Comparison of ENCODE assay signal across 1 cellular context in the genomic region with DNA sequence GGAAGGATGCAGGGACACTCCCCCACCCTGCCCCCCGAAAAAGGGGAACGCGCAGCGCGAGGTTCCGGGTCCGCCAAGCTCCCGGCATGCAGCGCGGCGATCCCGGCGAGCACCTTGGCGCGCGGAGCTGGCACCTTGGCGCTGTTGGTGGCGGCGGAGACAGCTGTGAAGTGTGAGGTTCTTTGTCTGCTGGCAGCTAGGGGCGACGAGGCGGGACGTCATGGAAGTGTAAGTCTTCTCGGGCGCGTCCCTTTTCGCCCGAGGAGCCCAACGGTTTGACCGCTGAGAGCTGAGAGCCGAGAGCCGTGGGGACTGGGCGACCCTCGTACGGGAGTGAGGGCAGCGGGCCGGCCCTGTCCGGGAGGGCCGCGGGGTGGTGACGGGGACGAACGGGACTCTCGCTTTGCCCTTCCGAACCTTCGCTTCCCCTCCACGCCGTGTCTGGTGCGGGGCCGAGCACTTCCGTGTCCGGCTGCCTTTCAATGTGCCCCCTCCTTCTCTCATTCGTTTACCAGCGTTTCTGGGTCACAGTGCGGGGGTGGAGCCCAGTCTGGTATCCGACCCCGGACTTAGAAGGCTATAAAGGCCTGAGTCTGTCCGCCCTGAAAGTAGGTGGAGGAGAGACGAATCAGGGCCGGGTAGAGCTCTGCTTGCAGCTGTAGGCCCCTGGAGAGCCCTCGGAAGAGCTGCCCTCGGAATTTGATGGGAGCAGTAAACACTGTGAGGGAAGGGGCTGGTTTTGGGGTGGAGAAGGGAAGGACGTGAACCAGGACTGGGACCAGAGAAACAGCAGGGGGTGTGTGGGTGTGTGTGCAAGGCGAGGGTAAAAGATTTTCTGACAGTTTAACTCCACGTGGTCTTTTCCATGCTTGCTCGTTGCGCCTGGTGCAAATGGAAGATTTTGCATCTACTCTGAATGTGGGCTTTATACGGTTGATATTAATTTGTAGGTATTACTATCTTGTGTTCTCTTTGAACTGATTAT.
TF ChIP-seq lines count a peak whose summit lies in the region.

A gene (plus strand): TSS at position 105 of the 985 bp plus-strand sequence. CDS start 116 bp downstream, at position 221.

TF ChIP-seq in K562, 482 proteins besides CTCF, POLR2A, EP300 and RAD21 (continued from another document and continues in another):
- TF ChIP-seq, protein P1, sequence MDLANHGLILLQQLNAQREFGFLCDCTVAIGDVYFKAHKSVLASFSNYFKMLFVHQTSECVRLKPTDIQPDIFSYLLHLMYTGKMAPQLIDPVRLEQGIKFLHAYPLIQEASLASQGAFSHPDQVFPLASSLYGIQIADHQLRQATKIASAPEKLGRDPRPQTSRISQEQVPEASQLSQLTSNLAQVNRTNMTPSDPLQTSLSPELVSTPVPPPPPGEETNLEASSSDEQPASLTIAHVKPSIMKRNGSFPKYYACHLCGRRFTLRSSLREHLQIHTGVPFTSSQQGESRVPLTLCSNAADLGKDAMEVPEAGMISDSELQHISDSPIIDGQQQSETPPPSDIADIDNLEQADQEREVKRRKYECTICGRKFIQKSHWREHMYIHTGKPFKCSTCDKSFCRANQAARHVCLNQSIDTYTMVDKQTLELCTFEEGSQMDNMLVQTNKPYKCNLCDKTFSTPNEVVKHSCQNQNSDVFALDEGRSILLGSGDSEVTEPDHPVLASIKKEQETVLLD (IDR thresholded peaks at IDR 0.05): peak; percentile 33; the same call in 1 of the 2 replicates
- TF ChIP-seq, protein P2, sequence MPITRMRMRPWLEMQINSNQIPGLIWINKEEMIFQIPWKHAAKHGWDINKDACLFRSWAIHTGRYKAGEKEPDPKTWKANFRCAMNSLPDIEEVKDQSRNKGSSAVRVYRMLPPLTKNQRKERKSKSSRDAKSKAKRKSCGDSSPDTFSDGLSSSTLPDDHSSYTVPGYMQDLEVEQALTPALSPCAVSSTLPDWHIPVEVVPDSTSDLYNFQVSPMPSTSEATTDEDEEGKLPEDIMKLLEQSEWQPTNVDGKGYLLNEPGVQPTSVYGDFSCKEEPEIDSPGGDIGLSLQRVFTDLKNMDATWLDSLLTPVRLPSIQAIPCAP (CRISPR knock-in tag; IDR thresholded peaks at IDR 0.05; ENCODE audit: borderline replicate concordance): 0 out of 2 replicates have a peak, but pooled peaks have one; percentile 44
- TF ChIP-seq TEAD2 (tag; IDR thresholded peaks at IDR 0.05) (no peak; the same call in 1 of the 2 replicates), RUNX1 (IDR thresholded peaks at IDR 0.05; ENCODE audit: low read depth) (no peak), ZNF644 (tag; IDR thresholded peaks at IDR 0.05; ENCODE audit: low read depth) (no peak; the same call in 1 of the 2 replicates), MAFF (IDR thresholded peaks at IDR 0.05; ENCODE audit: low read length) (no peak), ZKSCAN8 (CRISPR knock-in tag; IDR thresholded peaks at IDR 0.05) (no peak), GATA2 (CRISPR knock-in tag; IDR thresholded peaks at IDR 0.05) (no peak), MBD2 (IDR thresholded peaks at IDR 0.05; ENCODE audit: borderline replicate concordance, low read depth) (peak; percentile 56; the same call in 1 of the 2 replicates), OTX1 (CRISPR knock-in tag; IDR thresholded peaks at IDR 0.05) (0 out of 2 replicates have a peak, but pooled peaks have one; percentile 12), E2F3 (CRISPR knock-in tag; IDR thresholded peaks at IDR 0.05) (peak; percentile 88), YY1 (IDR thresholded peaks at IDR 0.05; ENCODE audit: borderline replicate concordance in 1 of 3, control insufficient read depth in 1 of 3, extremely low read depth in 1 of 3, insufficient read depth in 3 of 3, insufficient read length in 1 of 3, insufficient replicate concordance in 2 of 3, low read depth in 1 of 3, low read length in 2 of 3) (peak in 1 of 3 experiments; percentile 44), HMGN3 (IDR thresholded peaks at IDR 0.05; ENCODE audit: borderline replicate concordance, extremely low read depth, insufficient read length, low read depth, low read length) (no peak), KAT7 (CRISPR knock-in tag; IDR thresholded peaks at IDR 0.05; ENCODE audit: borderline replicate concordance) (0 out of 2 replicates have a peak, but pooled peaks have one; percentile 62), CBX5 (IDR thresholded peaks at IDR 0.05; ENCODE audit: borderline replicate concordance, low read depth) (no peak), ZZZ3 (IDR thresholded peaks at IDR 0.05) (no peak), ETV6 (IDR thresholded peaks at IDR 0.05; ENCODE audit: borderline replicate concordance in 1 of 2, low read depth in 2 of 2, low read length in 1 of 2) (peak in 1 of 2 experiments; percentile 32; a peak in 1 of 4 replicates), ETV6 (CRISPR knock-in tag; IDR thresholded peaks at IDR 0.05; ENCODE audit: borderline replicate concordance) (no peak)
- TF ChIP-seq, protein P3, sequence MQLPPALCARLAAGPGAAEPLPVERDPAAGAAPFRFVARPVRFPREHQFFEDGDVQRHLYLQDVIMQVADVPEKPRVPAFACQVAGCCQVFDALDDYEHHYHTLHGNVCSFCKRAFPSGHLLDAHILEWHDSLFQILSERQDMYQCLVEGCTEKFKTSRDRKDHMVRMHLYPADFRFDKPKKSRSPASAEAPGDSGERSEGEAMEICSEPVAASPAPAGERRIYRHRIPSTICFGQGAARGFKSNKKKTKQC (CRISPR knock-in tag; IDR thresholded peaks at IDR 0.05): peak; percentile 86
- TF ChIP-seq, protein P4, sequence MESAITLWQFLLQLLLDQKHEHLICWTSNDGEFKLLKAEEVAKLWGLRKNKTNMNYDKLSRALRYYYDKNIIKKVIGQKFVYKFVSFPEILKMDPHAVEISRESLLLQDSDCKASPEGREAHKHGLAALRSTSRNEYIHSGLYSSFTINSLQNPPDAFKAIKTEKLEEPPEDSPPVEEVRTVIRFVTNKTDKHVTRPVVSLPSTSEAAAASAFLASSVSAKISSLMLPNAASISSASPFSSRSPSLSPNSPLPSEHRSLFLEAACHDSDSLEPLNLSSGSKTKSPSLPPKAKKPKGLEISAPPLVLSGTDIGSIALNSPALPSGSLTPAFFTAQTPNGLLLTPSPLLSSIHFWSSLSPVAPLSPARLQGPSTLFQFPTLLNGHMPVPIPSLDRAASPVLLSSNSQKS (CRISPR knock-in tag; IDR thresholded peaks at IDR 0.05): no peak
- TF ChIP-seq, protein P5, sequence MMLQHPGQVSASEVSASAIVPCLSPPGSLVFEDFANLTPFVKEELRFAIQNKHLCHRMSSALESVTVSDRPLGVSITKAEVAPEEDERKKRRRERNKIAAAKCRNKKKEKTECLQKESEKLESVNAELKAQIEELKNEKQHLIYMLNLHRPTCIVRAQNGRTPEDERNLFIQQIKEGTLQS (IDR thresholded peaks at IDR 0.05): no peak
- TF ChIP-seq, protein P5 (CRISPR knock-in tag; conservative IDR thresholded peaks at IDR 0.05): 0 out of 2 replicates have a peak, but pooled peaks have one; percentile 43
- TF ChIP-seq, protein P6, sequence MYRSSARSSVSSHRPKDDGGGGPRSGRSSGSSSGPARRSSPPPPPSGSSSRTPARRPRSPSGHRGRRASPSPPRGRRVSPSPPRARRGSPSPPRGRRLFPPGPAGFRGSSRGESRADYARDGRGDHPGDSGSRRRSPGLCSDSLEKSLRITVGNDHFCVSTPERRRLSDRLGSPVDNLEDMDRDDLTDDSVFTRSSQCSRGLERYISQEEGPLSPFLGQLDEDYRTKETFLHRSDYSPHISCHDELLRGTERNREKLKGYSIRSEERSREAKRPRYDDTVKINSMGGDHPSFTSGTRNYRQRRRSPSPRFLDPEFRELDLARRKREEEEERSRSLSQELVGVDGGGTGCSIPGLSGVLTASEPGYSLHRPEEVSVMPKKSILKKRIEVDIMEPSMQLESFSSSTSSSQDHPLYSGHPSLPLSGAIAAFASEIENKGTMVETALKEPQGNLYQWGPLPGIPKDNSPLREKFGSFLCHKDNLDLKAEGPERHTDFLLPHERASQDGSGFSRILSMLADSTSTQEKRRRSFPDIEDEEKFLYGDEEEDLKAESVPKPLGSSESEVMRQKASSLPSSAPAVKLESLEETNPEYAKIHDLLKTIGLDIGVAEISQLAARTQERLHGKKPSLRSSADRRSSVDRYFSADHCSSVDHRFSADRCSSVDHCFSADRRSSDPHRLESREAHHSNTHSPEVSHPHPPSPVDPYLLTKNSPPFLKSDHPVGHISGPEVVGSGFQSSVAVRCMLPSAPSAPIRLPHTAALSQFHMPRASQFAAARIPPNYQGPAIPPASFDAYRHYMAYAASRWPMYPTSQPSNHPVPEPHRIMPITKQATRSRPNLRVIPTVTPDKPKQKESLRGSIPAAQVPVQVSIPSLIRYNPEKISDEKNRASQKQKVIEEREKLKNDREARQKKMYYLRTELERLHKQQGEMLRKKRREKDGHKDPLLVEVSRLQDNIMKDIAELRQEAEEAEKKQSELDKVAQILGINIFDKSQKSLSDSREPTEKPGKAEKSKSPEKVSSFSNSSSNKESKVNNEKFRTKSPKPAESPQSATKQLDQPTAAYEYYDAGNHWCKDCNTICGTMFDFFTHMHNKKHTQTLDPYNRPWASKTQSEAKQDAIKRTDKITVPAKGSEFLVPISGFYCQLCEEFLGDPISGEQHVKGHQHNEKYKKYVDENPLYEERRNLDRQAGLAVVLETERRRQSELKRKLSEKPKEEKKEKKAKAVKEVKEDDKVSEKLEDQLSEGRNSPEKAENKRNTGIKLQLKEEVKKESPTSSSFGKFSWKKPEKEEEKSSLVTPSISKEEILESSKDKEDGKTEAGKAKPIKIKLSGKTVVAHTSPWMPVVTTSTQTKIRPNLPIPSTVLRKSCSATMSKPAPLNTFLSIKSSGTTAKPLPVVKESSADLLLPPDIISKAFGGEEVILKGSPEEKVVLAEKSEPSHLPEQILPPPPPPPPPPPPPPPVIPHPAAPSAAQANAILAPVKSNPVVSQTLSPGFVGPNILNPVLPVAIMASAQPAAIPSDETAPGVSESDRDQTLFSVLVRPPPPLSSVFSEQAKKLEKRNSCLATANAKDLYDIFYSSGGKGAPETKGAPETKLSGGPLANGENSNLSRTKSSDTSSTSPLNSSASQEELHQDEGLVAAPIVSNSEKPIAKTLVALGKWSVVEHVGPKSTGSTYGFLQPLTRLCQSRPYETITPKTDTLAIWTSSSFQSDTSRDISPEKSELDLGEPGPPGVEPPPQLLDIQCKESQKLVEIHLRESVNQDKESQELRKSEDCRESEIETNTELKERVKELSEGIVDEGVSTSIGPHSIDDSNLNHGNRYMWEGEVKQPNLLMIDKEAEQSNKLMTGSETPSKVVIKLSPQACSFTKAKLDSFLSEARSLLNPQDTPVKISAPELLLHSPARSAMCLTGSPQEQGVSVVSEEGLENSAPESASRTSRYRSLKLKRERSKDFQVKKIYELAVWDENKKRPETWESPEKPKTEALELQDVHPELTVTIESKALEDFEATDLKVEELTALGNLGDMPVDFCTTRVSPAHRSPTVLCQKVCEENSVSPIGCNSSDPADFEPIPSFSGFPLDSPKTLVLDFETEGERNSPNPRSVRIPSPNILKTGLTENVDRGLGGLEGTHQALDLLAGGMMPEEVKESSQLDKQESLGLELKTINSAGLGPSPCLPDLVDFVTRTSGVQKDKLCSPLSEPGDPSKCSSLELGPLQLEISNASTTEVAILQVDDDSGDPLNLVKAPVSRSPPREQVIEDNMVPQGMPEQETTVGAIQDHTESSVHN (IDR thresholded peaks at IDR 0.05; ENCODE audit: borderline replicate concordance in 1 of 2, low read depth in 1 of 2): peak in 1 of 2 experiments; percentile 76; a peak in 2 of 4 replicates
- TF ChIP-seq, protein P7, sequence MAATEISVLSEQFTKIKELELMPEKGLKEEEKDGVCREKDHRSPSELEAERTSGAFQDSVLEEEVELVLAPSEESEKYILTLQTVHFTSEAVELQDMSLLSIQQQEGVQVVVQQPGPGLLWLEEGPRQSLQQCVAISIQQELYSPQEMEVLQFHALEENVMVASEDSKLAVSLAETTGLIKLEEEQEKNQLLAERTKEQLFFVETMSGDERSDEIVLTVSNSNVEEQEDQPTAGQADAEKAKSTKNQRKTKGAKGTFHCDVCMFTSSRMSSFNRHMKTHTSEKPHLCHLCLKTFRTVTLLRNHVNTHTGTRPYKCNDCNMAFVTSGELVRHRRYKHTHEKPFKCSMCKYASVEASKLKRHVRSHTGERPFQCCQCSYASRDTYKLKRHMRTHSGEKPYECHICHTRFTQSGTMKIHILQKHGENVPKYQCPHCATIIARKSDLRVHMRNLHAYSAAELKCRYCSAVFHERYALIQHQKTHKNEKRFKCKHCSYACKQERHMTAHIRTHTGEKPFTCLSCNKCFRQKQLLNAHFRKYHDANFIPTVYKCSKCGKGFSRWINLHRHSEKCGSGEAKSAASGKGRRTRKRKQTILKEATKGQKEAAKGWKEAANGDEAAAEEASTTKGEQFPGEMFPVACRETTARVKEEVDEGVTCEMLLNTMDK (IDR thresholded peaks at IDR 0.05; ENCODE audit: borderline replicate concordance, insufficient read depth, low read depth, low read length, poor library complexity, severe bottlenecking): peak; percentile 61
